1 cellular context compared by ENCODE assay signal in the genomic region with DNA sequence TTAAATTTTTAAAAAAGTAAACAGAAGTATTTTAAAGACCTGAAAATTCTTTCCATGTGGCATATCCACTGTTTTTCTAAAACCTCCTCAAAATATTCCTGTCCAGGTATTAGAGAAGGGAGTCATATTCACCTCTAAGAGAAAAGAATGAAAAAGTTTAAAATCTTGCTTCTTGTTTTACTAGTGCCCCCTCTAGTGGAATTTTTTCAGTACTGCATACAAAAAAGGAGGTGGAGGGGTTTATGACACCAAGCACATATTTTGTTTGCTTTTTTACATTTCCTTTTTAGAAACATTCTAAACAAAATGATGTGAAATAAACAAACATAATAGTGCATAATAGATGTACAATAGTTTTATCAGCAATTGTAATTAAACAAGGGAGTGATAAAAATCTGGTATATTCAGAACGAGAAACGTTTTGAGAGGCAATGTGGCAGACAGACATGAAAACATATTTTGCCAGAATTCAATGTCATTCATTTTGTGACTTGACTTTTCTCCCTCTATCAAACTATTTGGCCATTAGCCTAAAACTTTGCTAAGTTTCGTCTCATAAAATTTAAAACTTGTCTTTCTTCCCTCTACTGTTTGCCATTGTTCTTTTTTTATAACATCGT.
TF ChIP-seq lines count a peak whose summit lies in the region.

No MANE protein-coding gene starts in this region.

TF ChIP-seq in HCT116, 20 proteins besides CTCF, POLR2A, EP300 and RAD21:
- TF ChIP-seq, protein P1, sequence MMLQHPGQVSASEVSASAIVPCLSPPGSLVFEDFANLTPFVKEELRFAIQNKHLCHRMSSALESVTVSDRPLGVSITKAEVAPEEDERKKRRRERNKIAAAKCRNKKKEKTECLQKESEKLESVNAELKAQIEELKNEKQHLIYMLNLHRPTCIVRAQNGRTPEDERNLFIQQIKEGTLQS (IDR thresholded peaks at IDR 0.05): no peak
- TF ChIP-seq CEBPB (IDR thresholded peaks at IDR 0.05; ENCODE audit: low read depth) (no peak), TCF7L2 (IDR thresholded peaks at IDR 0.05; ENCODE audit: borderline replicate concordance, extremely low read depth, insufficient read depth, insufficient read length) (no peak), ZFX (IDR thresholded peaks at IDR 0.05) (no peak), SIN3A (IDR thresholded peaks at IDR 0.05; ENCODE audit: low read depth) (no peak), FOSL1 (IDR thresholded peaks at IDR 0.05; ENCODE audit: low read depth) (no peak), POLR2AphosphoS5 (IDR thresholded peaks at IDR 0.05; ENCODE audit: low read depth, low read length) (no peak), SRF (IDR thresholded peaks at IDR 0.05; ENCODE audit: low read depth) (no peak), CBX3 (IDR thresholded peaks at IDR 0.05; ENCODE audit: low read depth) (no peak), EZH2 (IDR thresholded peaks at IDR 0.05) (no peak), ELF1 (IDR thresholded peaks at IDR 0.05; ENCODE audit: borderline replicate concordance, low read depth) (no peak), JUND (IDR thresholded peaks at IDR 0.05) (no peak)
- TF ChIP-seq, protein P2, sequence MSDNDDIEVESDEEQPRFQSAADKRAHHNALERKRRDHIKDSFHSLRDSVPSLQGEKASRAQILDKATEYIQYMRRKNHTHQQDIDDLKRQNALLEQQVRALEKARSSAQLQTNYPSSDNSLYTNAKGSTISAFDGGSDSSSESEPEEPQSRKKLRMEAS (IDR thresholded peaks at IDR 0.05): no peak
- TF ChIP-seq, protein P3, sequence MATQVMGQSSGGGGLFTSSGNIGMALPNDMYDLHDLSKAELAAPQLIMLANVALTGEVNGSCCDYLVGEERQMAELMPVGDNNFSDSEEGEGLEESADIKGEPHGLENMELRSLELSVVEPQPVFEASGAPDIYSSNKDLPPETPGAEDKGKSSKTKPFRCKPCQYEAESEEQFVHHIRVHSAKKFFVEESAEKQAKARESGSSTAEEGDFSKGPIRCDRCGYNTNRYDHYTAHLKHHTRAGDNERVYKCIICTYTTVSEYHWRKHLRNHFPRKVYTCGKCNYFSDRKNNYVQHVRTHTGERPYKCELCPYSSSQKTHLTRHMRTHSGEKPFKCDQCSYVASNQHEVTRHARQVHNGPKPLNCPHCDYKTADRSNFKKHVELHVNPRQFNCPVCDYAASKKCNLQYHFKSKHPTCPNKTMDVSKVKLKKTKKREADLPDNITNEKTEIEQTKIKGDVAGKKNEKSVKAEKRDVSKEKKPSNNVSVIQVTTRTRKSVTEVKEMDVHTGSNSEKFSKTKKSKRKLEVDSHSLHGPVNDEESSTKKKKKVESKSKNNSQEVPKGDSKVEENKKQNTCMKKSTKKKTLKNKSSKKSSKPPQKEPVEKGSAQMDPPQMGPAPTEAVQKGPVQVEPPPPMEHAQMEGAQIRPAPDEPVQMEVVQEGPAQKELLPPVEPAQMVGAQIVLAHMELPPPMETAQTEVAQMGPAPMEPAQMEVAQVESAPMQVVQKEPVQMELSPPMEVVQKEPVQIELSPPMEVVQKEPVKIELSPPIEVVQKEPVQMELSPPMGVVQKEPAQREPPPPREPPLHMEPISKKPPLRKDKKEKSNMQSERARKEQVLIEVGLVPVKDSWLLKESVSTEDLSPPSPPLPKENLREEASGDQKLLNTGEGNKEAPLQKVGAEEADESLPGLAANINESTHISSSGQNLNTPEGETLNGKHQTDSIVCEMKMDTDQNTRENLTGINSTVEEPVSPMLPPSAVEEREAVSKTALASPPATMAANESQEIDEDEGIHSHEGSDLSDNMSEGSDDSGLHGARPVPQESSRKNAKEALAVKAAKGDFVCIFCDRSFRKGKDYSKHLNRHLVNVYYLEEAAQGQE (IDR thresholded peaks at IDR 0.05; ENCODE audit: low read depth): no peak
- TF ChIP-seq, protein P4, sequence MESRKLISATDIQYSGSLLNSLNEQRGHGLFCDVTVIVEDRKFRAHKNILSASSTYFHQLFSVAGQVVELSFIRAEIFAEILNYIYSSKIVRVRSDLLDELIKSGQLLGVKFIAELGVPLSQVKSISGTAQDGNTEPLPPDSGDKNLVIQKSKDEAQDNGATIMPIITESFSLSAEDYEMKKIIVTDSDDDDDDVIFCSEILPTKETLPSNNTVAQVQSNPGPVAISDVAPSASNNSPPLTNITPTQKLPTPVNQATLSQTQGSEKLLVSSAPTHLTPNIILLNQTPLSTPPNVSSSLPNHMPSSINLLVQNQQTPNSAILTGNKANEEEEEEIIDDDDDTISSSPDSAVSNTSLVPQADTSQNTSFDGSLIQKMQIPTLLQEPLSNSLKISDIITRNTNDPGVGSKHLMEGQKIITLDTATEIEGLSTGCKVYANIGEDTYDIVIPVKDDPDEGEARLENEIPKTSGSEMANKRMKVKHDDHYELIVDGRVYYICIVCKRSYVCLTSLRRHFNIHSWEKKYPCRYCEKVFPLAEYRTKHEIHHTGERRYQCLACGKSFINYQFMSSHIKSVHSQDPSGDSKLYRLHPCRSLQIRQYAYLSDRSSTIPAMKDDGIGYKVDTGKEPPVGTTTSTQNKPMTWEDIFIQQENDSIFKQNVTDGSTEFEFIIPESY (IDR thresholded peaks at IDR 0.05; ENCODE audit: extremely low read depth, insufficient replicate concordance, low read length): no peak
